In the genomic region with DNA sequence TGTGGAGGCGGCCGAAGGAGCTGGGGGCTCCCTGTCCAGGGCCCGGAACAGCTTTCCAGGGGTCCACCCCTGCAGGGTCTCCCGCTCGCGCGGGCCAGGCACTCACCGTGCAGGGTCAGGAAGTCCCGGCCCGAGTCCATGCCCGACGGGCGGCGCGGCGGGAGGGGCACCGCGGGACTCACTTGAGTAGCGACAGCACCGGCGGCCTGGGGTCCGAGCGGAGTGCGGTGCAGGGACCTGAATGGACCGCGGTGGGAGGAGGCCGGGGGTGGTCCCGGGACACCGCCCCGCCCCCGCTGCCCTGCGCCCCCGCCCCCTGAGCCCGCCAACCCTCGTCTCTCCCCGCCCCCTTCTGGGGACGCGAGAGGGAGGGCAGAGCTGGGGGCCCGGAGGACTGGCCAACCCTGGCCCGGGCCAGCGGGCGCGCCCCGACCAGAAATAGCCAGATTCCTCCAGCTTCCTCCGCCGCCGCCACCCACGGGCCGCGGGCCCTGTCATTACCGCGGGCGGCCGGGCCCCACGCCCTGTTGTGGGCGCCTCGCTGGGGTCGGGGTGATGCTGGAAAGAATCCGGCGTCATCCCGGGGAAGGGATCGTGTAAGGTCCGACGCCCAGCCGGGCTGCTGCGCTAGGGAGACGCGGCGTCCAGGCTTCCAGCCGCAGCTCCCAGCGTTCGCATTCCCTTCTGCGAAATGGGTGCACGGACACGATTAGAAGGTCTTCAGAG, we compare ENCODE assay signal across 8 cellular contexts. TPM values are rescaled to one million over a fixed set of nuclear protein-coding genes. Genes with fewer than 3 reads are reported as not detected.
DNase-seq lines count a peak whose midpoint lies in the region; ATAC-seq lines count a peak whose summit lies in the region.

PLCD1 (minus strand) TSS at position 243 of the 726 bp plus-strand sequence; CDS start at position 140, 103 bp downstream.

- H3K4me3 ChIP-seq in mesodermal cell (ENCODE audit: extremely low read depth, insufficient read depth, low read length, poor library complexity, severe bottlenecking), result peak within 1 kb of the TSS; percentile 58

- peaks cover 4% of the 10 kb centered on the region for H3K36me3 ChIP-seq in mesodermal cell (ENCODE audit: control insufficient read depth, insufficient read depth, low read length)

- H3K4me1 ChIP-seq in mesodermal cell (ENCODE audit: control insufficient read depth, insufficient read depth, low read length, poor library complexity, severe bottlenecking), result peaks cover 23% of the 10 kb centered on the region

- ATAC-seq in esophagus mucosa, result peak; percentile 38

- no peaks in the 10 kb centered on the region for H3K9me3 ChIP-seq in mesodermal cell (ENCODE audit: control insufficient read depth, low read length)

- DNase-seq in NCI-H146 (lab: John Stamatoyannopoulos, UW) (peak; percentile 29), NCI-H146 treated with DMSO at 0.1 percent for 48 hours (lab: John Stamatoyannopoulos, UW; ENCODE audit: unreplicated experiment) (no peak), activated T-cell treated with anti-CD3 and anti-CD28 coated beads for 48 hours (ENCODE audit: low read depth) (peak; percentile 15), RPMI8226 (no peak), NCI-H2196 treated with DMSO at 0.1 percent for 48 hours (lab: John Stamatoyannopoulos, UW; ENCODE audit: unreplicated experiment) (no peak)

- H3K27ac ChIP-seq in mesodermal cell (ENCODE audit: low read depth, low read length, severe bottlenecking) (peak within 1 kb of the TSS; percentile 57), temporal lobe (ENCODE audit: low read depth, low read length) (peak within 1 kb of the TSS; percentile 90)

- WGBS in mesodermal cell (ENCODE audit: insufficient coverage in 2 of 2), 2 experiments, result 1 to 3% methylated on average over 51 to 61 of the region's 75 CpGs

RNA-seq across cellular contexts. Expression of gene PLCD1, which starts in this region (rescaled TPM):
- 72.5 TPM for total RNA-seq in esophagus mucosa
- polyA plus RNA-seq in mesodermal cell (2013, experiment 1 of 2), result 56.1 TPM
- polyA plus RNA-seq in mesodermal cell (2013, experiment 2 of 2), result 43.3 TPM
- 5.7 TPM for total RNA-seq in temporal lobe

Comparison
In these comparisons a context has a peak if more than half of its experiments do, and no peak if none do; other contexts are left out.
1. RNA of gene PLCD1 (total RNA-seq): 72.5 TPM in esophagus mucosa (single experiment); 5.7 TPM in temporal lobe (single experiment); every median in the first group is over 10 times any median in the second.
2. DNase-seq: peak in NCI-H146 (single experiment) and activated T-cell treated with anti-CD3 and anti-CD28 coated beads for 48 hours (single experiment); none in NCI-H146 treated with DMSO at 0.1 percent for 48 hours (single experiment), RPMI8226 (single experiment) and NCI-H2196 treated with DMSO at 0.1 percent for 48 hours (single experiment).